ENCODE assay signal across 18 cellular contexts in the genomic region with DNA sequence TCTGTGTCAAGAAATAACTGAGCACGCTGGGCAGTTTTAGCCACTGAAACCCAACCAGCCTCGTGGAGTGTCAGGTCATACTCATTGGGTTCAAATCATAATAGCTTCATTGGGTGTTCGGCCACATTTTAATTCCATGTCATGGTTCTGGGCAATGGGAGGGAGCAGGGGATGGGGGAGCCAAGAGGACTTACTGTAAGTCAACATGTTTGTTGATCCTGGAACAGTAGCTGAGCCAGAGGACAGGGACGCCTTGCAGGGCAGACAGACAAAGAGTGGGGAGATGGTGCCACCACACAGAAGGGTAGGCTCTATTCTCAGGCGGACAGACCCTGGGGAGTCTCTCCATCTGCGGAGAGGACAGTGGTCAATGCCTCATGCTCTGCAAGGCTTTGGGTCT.
DNase-seq lines count a peak whose midpoint lies in the region; ATAC-seq and TF ChIP-seq lines count a peak whose summit lies in the region.
"Had no signal": no experiment of that assay in that cellular context is flagged by ENCODE, and none has a peak within 500 bp of the region (broad histone marks: within the 10 kb centered on the region; RNA-seq: fewer than 3 reads in every experiment).

No MANE protein-coding gene starts in this region.

- no peak overlapping the region for H2BK5ac ChIP-seq in mesenchymal stem cell (ENCODE audit: low read depth, low read length, poor library complexity, severe bottlenecking)

- no peaks in the 10 kb centered on the region for H3K9me3 ChIP-seq in mesenchymal stem cell (ENCODE audit: control insufficient read depth, low read length)
- no peaks in the 10 kb centered on the region for H3K9me3 ChIP-seq in psoas muscle
- H3K9me3 ChIP-seq: BE2C had no signal

- peak overlapping the region in 1 of 2 experiments; percentile 34 for H2BK12ac ChIP-seq in mesenchymal stem cell (ENCODE audit: low read length in 2 of 2)

- H2BK120ac ChIP-seq in mesenchymal stem cell (ENCODE audit: low read depth, low read length) = no peak overlapping the region

- no peak overlapping the region for H3K27ac ChIP-seq in mesenchymal stem cell (ENCODE audit: low read length, poor library complexity, severe bottlenecking)
- peak overlapping the region; percentile 87 for H3K27ac ChIP-seq in psoas muscle
- H3K27ac ChIP-seq: C4-2B, HL-60 had no signal

- peak in 2 of 4 donors; percentile 3 to 20 for ATAC-seq in psoas muscle
- ATAC-seq: A549 had no signal

- H3K36me3 Mint-ChIP-seq in IgD-negative memory B cell = peaks cover 4% of the 10 kb centered on the region
- H3K36me3 Mint-ChIP-seq in brain = no peaks in the 10 kb centered on the region
- H3K36me3 Mint-ChIP-seq: CD4-positive, alpha-beta memory T cell had no signal

- H3K14ac ChIP-seq in mesenchymal stem cell (ENCODE audit: low read length in 2 of 2) = peak overlapping the region in 1 of 2 experiments; percentile 26

- no peak overlapping the region for H2BK15ac ChIP-seq in mesenchymal stem cell (ENCODE audit: low read depth, poor library complexity, severe bottlenecking)

- H4K91ac ChIP-seq in mesenchymal stem cell (ENCODE audit: low read length) = no peak overlapping the region

- peak overlapping the region; percentile 5 for H2AK5ac ChIP-seq in mesenchymal stem cell (ENCODE audit: low read length, severe bottlenecking)

- H3K4ac ChIP-seq in mesenchymal stem cell (ENCODE audit: low read depth in 1 of 2, low read length in 2 of 2) = no peak overlapping the region

- no peak overlapping the region for H3K4me2 ChIP-seq in mesenchymal stem cell (ENCODE audit: low read length, poor library complexity, severe bottlenecking)
- H3K4me2 ChIP-seq: A549 had no signal

- no peak overlapping the region for H3K23ac ChIP-seq in mesenchymal stem cell (ENCODE audit: low read length in 2 of 2)

- H3K9me3 Mint-ChIP-seq in IgD-negative memory B cell = peaks cover 0 to 2% (median 1%) of the 10 kb centered on the region in 3 donors
- H3K9me3 Mint-ChIP-seq in brain = peaks cover 0 to 7% (median 2%) of the 10 kb centered on the region in 5 experiments
- H3K9me3 Mint-ChIP-seq: CD4-positive, alpha-beta memory T cell had no signal

- no peak overlapping the region for H3K18ac ChIP-seq in mesenchymal stem cell (ENCODE audit: low read depth in 1 of 2, low read length in 2 of 2)

- H3K36me3 ChIP-seq in mesenchymal stem cell (ENCODE audit: control insufficient read depth in 1 of 2, insufficient read depth in 2 of 2, low read depth in 1 of 2, low read length in 2 of 2) (no peaks in the 10 kb centered on the region), psoas muscle (ENCODE audit: insufficient read depth in 1 of 2, low read depth in 1 of 2) (no peaks in the 10 kb centered on the region)
- H3K36me3 ChIP-seq: BE2C had no signal

- DNase-seq in mesenchymal stem cell = no peak
- DNase-seq in psoas muscle = no peak
- no peak for DNase-seq in stimulated activated naive CD4-positive, alpha-beta T cell (lab: John Stamatoyannopoulos, UW)
- DNase-seq in mucosa of gallbladder (ENCODE audit: low spot score) = no peak
- no peak for DNase-seq in cerebellar nuclear complex (lab: John Stamatoyannopoulos, UW)
- no peak for DNase-seq in COLO668 (lab: John Stamatoyannopoulos, UW; ENCODE audit: unreplicated experiment)
- DNase-seq: BE2C; CD4-positive, alpha-beta memory T cell; COR-L47; DMS153; DMS79 treated with DMSO at 0.1 percent for 48 hours; EL; HFFc6 had no signal

- peaks cover 9% of the 10 kb centered on the region for H3K4me1 ChIP-seq in mesenchymal stem cell (ENCODE audit: control insufficient read depth, insufficient read depth, low read depth, low read length)
- H3K4me1 ChIP-seq in psoas muscle = peaks cover 43% of the 10 kb centered on the region

- peak overlapping the region in 1 of 4 donors; percentile 36 for H3K4me3 Mint-ChIP-seq in IgD-negative memory B cell
- H3K4me3 Mint-ChIP-seq in brain = no peak overlapping the region
- H3K4me3 Mint-ChIP-seq: CD4-positive, alpha-beta memory T cell; HFFc6 had no signal

- no peaks in the 10 kb centered on the region for H3K27me3 Mint-ChIP-seq in IgD-negative memory B cell
- no peaks in the 10 kb centered on the region for H3K27me3 Mint-ChIP-seq in brain
- H3K27me3 Mint-ChIP-seq: CD4-positive, alpha-beta memory T cell had no signal

- H3K27ac Mint-ChIP-seq in IgD-negative memory B cell = peak overlapping the region in 2 of 3 donors; percentile 31 to 57
- peak overlapping the region in 3 of 5 experiments; percentile 45 to 57 (median 48) for H3K27ac Mint-ChIP-seq in brain
- H3K27ac Mint-ChIP-seq: CD4-positive, alpha-beta memory T cell; HFFc6 had no signal

- H4K8ac ChIP-seq in mesenchymal stem cell (ENCODE audit: low read length) = no peak overlapping the region

- intact Hi-C loops in psoas muscle (cut with DNase I) = no loop called here

- H3K9ac ChIP-seq in mesenchymal stem cell (ENCODE audit: low read length) = no peak overlapping the region

- H3K27me3 ChIP-seq in mesenchymal stem cell (ENCODE audit: control insufficient read depth in 1 of 2, insufficient read depth in 1 of 2, low read length in 2 of 2) = peaks cover 0 to 2% of the 10 kb centered on the region in 2 experiments
- no peaks in the 10 kb centered on the region for H3K27me3 ChIP-seq in psoas muscle (ENCODE audit: insufficient read depth in 3 of 3, low read length in 2 of 3)
- H3K27me3 ChIP-seq: BE2C had no signal

- TF ChIP-seq CTCF in brain (conservative IDR thresholded peaks at IDR 0.05) (no peak), psoas muscle (IDR thresholded peaks at IDR 0.05) (no peak)

- no peak overlapping the region for H2AFZ ChIP-seq in mesenchymal stem cell (ENCODE audit: low read depth, low read length)

- peaks cover 5 to 12% (median 6%) of the 10 kb centered on the region in 3 donors for H3K4me1 Mint-ChIP-seq in IgD-negative memory B cell
- peaks cover 25% of the 10 kb centered on the region for H3K4me1 Mint-ChIP-seq in brain
- H3K4me1 Mint-ChIP-seq: CD4-positive, alpha-beta memory T cell had no signal

- no peaks in the 10 kb centered on the region for H3K79me1 ChIP-seq in mesenchymal stem cell (replicated peaks; ENCODE audit: low read length, poor library complexity, severe bottlenecking)

- H3K4me3 ChIP-seq in mesenchymal stem cell (ENCODE audit: insufficient read depth in 1 of 2, low read depth in 1 of 2, low read length in 2 of 2) = no peak overlapping the region
- H3K4me3 ChIP-seq in psoas muscle = no peak overlapping the region
- H3K4me3 ChIP-seq: A549 had no signal

- WGBS in mesenchymal stem cell = 98% methylated on average over 6 of the region's 6 CpGs
- WGBS in psoas muscle, 3 donors = 52 to 81% (median 62%) methylated on average over 6 of the region's 6 CpGs
